ENCODE assay signal across 1 cellular context in the genomic region with DNA sequence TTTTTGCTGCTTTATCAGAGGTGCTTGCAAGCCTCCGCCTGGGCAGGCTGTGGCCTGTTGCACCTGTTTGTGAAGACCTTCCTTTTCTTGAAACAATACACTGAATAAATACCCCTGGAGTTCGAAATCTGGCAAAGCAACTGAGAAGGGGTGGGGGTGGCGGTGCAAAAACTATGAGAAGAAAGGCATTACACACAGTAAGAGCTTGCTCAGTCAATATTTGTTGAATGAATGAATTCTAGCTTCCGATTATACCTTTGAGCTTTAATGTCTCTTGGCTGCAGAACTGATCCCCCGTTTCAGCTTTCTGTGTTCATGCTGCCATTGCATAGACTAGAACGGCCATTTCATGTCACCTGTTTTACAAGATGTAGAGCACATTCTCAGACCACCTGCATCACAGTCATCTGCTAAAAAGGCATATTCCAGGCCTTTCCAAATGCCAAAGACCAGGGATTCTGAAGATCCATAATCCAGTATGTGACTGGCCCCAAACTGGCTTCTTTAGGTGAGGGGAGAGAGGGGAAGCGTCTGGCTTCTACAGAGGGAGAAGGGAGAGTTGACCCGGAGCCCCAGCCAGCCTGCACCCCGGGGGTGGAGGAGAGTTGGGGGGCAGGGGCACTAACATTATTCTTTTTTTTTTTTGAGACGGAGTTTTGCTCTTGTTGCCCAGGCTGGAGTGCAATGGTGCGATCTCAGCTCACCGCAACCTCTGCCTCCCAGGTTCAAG.
TF ChIP-seq lines count a peak whose summit lies in the region.

No MANE protein-coding gene starts in this region.

TF ChIP-seq in HepG2, 621 proteins besides CTCF, POLR2A, EP300 and RAD21 (continued from another document and continues in another):
- TF ChIP-seq, protein P1, sequence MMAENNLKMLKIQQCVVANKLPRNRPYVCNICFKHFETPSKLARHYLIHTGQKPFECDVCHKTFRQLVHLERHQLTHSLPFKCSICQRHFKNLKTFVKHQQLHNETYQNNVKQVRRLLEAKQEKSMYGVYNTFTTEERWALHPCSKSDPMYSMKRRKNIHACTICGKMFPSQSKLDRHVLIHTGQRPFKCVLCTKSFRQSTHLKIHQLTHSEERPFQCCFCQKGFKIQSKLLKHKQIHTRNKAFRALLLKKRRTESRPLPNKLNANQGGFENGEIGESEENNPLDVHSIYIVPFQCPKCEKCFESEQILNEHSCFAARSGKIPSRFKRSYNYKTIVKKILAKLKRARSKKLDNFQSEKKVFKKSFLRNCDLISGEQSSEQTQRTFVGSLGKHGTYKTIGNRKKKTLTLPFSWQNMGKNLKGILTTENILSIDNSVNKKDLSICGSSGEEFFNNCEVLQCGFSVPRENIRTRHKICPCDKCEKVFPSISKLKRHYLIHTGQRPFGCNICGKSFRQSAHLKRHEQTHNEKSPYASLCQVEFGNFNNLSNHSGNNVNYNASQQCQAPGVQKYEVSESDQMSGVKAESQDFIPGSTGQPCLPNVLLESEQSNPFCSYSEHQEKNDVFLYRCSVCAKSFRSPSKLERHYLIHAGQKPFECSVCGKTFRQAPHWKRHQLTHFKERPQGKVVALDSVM (CRISPR knock-in tag; IDR thresholded peaks at IDR 0.05), result no peak
- TF ChIP-seq ZKSCAN8 (CRISPR knock-in tag; IDR thresholded peaks at IDR 0.05; ENCODE audit: borderline replicate concordance) (peak; percentile 28; the same call in 1 of the 2 replicates), SP1 (IDR thresholded peaks at IDR 0.05) (no peak), SP1 (CRISPR knock-in tag; IDR thresholded peaks at IDR 0.05) (no peak), CAMTA2 (CRISPR knock-in tag; IDR thresholded peaks at IDR 0.05; ENCODE audit: borderline replicate concordance) (no peak), ZMYM3 (CRISPR knock-in tag; IDR thresholded peaks at IDR 0.05) (peak; percentile 26; the same call in 1 of the 2 replicates), ELF4 (CRISPR knock-in tag; IDR thresholded peaks at IDR 0.05; ENCODE audit: borderline replicate concordance) (no peak), SCMH1 (CRISPR knock-in tag; IDR thresholded peaks at IDR 0.05; ENCODE audit: borderline replicate concordance) (no peak), MBNL3 (CRISPR knock-in tag; conservative IDR thresholded peaks at IDR 0.05) (no peak), DR1 (CRISPR knock-in tag; IDR thresholded peaks at IDR 0.05) (no peak), ESRRA (CRISPR knock-in tag; IDR thresholded peaks at IDR 0.05; ENCODE audit: low read depth) (no peak), TOE1 (CRISPR knock-in tag; IDR thresholded peaks at IDR 0.05) (no peak), KDM4B (CRISPR knock-in tag; IDR thresholded peaks at IDR 0.05) (no peak), IRF2 (CRISPR knock-in tag; IDR thresholded peaks at IDR 0.05) (peak; percentile 39; the same call in 1 of the 2 replicates), PHF21A (CRISPR knock-in tag; IDR thresholded peaks at IDR 0.05) (peak; percentile 71; the same call in 1 of the 2 replicates), PCBP1 (IDR thresholded peaks at IDR 0.05; ENCODE audit: borderline replicate concordance, low read depth, low read length) (no peak), SNRNP70 (IDR thresholded peaks at IDR 0.05; ENCODE audit: low read depth, low read length) (no peak), MTF2 (CRISPR knock-in tag; IDR thresholded peaks at IDR 0.05; ENCODE audit: borderline replicate concordance) (no peak), ZNF230 (CRISPR knock-in tag; IDR thresholded peaks at IDR 0.05) (no peak), BHLHE40 (IDR thresholded peaks at IDR 0.05; ENCODE audit: low read length) (no peak), ZNF703 (CRISPR knock-in tag; IDR thresholded peaks at IDR 0.05; ENCODE audit: borderline replicate concordance) (no peak), TAF1 (CRISPR knock-in tag; IDR thresholded peaks at IDR 0.05) (no peak), ZNF75D (CRISPR knock-in tag; IDR thresholded peaks at IDR 0.05; ENCODE audit: borderline replicate concordance) (no peak), ZSCAN21 (CRISPR knock-in tag; IDR thresholded peaks at IDR 0.05; ENCODE audit: borderline replicate concordance) (0 out of 2 replicates have a peak, but pooled peaks have one; percentile 37), ZBTB7A (CRISPR knock-in tag; IDR thresholded peaks at IDR 0.05) (no peak), TBP (CRISPR knock-in tag; IDR thresholded peaks at IDR 0.05) (no peak), ZNF768 (CRISPR knock-in tag; IDR thresholded peaks at IDR 0.05) (no peak), SP2 (CRISPR knock-in tag; IDR thresholded peaks at IDR 0.05) (no peak)
- TF ChIP-seq, protein P2, sequence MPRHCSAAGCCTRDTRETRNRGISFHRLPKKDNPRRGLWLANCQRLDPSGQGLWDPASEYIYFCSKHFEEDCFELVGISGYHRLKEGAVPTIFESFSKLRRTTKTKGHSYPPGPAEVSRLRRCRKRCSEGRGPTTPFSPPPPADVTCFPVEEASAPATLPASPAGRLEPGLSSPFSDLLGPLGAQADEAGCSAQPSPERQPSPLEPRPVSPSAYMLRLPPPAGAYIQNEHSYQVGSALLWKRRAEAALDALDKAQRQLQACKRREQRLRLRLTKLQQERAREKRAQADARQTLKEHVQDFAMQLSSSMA (CRISPR knock-in tag; IDR thresholded peaks at IDR 0.05), result no peak
- TF ChIP-seq, protein P3, sequence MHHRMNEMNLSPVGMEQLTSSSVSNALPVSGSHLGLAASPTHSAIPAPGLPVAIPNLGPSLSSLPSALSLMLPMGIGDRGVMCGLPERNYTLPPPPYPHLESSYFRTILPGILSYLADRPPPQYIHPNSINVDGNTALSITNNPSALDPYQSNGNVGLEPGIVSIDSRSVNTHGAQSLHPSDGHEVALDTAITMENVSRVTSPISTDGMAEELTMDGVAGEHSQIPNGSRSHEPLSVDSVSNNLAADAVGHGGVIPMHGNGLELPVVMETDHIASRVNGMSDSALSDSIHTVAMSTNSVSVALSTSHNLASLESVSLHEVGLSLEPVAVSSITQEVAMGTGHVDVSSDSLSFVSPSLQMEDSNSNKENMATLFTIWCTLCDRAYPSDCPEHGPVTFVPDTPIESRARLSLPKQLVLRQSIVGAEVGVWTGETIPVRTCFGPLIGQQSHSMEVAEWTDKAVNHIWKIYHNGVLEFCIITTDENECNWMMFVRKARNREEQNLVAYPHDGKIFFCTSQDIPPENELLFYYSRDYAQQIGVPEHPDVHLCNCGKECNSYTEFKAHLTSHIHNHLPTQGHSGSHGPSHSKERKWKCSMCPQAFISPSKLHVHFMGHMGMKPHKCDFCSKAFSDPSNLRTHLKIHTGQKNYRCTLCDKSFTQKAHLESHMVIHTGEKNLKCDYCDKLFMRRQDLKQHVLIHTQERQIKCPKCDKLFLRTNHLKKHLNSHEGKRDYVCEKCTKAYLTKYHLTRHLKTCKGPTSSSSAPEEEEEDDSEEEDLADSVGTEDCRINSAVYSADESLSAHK (CRISPR knock-in tag; IDR thresholded peaks at IDR 0.05; ENCODE audit: borderline replicate concordance), result no peak
- TF ChIP-seq, protein P4, sequence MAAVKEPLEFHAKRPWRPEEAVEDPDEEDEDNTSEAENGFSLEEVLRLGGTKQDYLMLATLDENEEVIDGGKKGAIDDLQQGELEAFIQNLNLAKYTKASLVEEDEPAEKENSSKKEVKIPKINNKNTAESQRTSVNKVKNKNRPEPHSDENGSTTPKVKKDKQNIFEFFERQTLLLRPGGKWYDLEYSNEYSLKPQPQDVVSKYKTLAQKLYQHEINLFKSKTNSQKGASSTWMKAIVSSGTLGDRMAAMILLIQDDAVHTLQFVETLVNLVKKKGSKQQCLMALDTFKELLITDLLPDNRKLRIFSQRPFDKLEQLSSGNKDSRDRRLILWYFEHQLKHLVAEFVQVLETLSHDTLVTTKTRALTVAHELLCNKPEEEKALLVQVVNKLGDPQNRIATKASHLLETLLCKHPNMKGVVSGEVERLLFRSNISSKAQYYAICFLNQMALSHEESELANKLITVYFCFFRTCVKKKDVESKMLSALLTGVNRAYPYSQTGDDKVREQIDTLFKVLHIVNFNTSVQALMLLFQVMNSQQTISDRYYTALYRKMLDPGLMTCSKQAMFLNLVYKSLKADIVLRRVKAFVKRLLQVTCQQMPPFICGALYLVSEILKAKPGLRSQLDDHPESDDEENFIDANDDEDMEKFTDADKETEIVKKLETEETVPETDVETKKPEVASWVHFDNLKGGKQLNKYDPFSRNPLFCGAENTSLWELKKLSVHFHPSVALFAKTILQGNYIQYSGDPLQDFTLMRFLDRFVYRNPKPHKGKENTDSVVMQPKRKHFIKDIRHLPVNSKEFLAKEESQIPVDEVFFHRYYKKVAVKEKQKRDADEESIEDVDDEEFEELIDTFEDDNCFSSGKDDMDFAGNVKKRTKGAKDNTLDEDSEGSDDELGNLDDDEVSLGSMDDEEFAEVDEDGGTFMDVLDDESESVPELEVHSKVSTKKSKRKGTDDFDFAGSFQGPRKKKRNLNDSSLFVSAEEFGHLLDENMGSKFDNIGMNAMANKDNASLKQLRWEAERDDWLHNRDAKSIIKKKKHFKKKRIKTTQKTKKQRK (IDR thresholded peaks at IDR 0.05; ENCODE audit: low read length), result no peak
- TF ChIP-seq, protein P5, sequence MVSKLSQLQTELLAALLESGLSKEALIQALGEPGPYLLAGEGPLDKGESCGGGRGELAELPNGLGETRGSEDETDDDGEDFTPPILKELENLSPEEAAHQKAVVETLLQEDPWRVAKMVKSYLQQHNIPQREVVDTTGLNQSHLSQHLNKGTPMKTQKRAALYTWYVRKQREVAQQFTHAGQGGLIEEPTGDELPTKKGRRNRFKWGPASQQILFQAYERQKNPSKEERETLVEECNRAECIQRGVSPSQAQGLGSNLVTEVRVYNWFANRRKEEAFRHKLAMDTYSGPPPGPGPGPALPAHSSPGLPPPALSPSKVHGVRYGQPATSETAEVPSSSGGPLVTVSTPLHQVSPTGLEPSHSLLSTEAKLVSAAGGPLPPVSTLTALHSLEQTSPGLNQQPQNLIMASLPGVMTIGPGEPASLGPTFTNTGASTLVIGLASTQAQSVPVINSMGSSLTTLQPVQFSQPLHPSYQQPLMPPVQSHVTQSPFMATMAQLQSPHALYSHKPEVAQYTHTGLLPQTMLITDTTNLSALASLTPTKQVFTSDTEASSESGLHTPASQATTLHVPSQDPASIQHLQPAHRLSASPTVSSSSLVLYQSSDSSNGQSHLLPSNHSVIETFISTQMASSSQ (IDR thresholded peaks at IDR 0.05; ENCODE audit: low read depth), result peak; percentile 69
- TF ChIP-seq, protein P5 (CRISPR knock-in tag; IDR thresholded peaks at IDR 0.05; ENCODE audit: borderline replicate concordance), result peak; percentile 84
- TF ChIP-seq, protein P6, sequence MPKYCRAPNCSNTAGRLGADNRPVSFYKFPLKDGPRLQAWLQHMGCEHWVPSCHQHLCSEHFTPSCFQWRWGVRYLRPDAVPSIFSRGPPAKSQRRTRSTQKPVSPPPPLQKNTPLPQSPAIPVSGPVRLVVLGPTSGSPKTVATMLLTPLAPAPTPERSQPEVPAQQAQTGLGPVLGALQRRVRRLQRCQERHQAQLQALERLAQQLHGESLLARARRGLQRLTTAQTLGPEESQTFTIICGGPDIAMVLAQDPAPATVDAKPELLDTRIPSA (CRISPR knock-in tag; IDR thresholded peaks at IDR 0.05; ENCODE audit: borderline replicate concordance), result no peak
- TF ChIP-seq, protein P7, sequence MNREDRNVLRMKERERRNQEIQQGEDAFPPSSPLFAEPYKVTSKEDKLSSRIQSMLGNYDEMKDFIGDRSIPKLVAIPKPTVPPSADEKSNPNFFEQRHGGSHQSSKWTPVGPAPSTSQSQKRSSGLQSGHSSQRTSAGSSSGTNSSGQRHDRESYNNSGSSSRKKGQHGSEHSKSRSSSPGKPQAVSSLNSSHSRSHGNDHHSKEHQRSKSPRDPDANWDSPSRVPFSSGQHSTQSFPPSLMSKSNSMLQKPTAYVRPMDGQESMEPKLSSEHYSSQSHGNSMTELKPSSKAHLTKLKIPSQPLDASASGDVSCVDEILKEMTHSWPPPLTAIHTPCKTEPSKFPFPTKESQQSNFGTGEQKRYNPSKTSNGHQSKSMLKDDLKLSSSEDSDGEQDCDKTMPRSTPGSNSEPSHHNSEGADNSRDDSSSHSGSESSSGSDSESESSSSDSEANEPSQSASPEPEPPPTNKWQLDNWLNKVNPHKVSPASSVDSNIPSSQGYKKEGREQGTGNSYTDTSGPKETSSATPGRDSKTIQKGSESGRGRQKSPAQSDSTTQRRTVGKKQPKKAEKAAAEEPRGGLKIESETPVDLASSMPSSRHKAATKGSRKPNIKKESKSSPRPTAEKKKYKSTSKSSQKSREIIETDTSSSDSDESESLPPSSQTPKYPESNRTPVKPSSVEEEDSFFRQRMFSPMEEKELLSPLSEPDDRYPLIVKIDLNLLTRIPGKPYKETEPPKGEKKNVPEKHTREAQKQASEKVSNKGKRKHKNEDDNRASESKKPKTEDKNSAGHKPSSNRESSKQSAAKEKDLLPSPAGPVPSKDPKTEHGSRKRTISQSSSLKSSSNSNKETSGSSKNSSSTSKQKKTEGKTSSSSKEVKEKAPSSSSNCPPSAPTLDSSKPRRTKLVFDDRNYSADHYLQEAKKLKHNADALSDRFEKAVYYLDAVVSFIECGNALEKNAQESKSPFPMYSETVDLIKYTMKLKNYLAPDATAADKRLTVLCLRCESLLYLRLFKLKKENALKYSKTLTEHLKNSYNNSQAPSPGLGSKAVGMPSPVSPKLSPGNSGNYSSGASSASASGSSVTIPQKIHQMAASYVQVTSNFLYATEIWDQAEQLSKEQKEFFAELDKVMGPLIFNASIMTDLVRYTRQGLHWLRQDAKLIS (CRISPR knock-in tag; IDR thresholded peaks at IDR 0.05), result no peak
- TF ChIP-seq, protein P8, sequence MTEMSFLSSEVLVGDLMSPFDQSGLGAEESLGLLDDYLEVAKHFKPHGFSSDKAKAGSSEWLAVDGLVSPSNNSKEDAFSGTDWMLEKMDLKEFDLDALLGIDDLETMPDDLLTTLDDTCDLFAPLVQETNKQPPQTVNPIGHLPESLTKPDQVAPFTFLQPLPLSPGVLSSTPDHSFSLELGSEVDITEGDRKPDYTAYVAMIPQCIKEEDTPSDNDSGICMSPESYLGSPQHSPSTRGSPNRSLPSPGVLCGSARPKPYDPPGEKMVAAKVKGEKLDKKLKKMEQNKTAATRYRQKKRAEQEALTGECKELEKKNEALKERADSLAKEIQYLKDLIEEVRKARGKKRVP (CRISPR knock-in tag; IDR thresholded peaks at IDR 0.05), result 0 out of 4 replicates have a peak, but pooled peaks of 1 of the 2 experiments have one; percentile 36
